8 cellular contexts compared by ENCODE assay signal in genomic region chr6:27178860-27179259, GRCh38.
DNase-seq lines count a peak whose midpoint lies in the region; ATAC-seq and TF ChIP-seq lines count a peak whose summit lies in the region.

No MANE protein-coding gene starts in this region.

- no peak for TF ChIP-seq EP300 in upper lobe of left lung (IDR thresholded peaks at IDR 0.05)

- no peak for DNase-seq in left ventricle myocardium inferior
- DNase-seq in left ventricle myocardium superior: no peak
- DNase-seq in MCF 10A (ENCODE audit: unreplicated experiment): no peak
- DNase-seq in lower lobe of right lung: no peak
- no peak for DNase-seq in upper lobe of left lung
- DNase-seq in stimulated activated CD8-positive, alpha-beta memory T cell treated with anti-CD3 and anti-CD28 coated beads, Interleukin-4, amount 100 ng/mL, for 48 hours: no peak
- DNase-seq in H4 (ENCODE audit: low spot score): no peak
- no peak for DNase-seq in DMS 273 treated with DMSO at 0.1 percent for 48 hours (lab: John Stamatoyannopoulos, UW)

- CTCF ChIA-PET in MCF 10A (lab: Yijun Ruan, JAX): interaction anchor here (1.1 to 2.1 kb wide), 5 partner anchors 9 to 716 kb away, joined by 3 to 7 read pairs (median 6); no protein-coding TSS in a partner anchor

- ATAC-seq in left ventricle myocardium superior: no peak
- ATAC-seq in lower lobe of right lung: no peak
- ATAC-seq in upper lobe of left lung (ENCODE audit: low FRiP score in 2 of 2): no peak

- H3K36me3 ChIP-seq in left ventricle myocardium inferior (no peaks in the 10 kb centered on the region), lower lobe of right lung (no peaks in the 10 kb centered on the region), upper lobe of left lung (no peaks in the 10 kb centered on the region)

- no peak for TF ChIP-seq CTCF in left ventricle myocardium inferior (IDR thresholded peaks at IDR 0.05; ENCODE audit: borderline replicate concordance)
- TF ChIP-seq CTCF in MCF 10A (IDR thresholded peaks at IDR 0.05; ENCODE audit: unreplicated experiment): no peak
- no peak for TF ChIP-seq CTCF in lower lobe of right lung (IDR thresholded peaks at IDR 0.05)
- no peak for TF ChIP-seq CTCF in upper lobe of left lung (IDR thresholded peaks at IDR 0.05)

- WGBS in upper lobe of left lung, 2 donors: 35 to 52% methylated on average over 15 of the region's 15 CpGs

- H3K4me1 ChIP-seq in left ventricle myocardium inferior (peaks cover 23% of the 10 kb centered on the region), lower lobe of right lung (no peaks in the 10 kb centered on the region), upper lobe of left lung (peaks cover 0 to 14% (median 8%) of the 10 kb centered on the region in 4 donors)

- POLR2A ChIA-PET in MCF 10A (lab: Yijun Ruan, JAX): interaction anchor here (0.6 to 3.4 kb wide), 12 partner anchors 9 to 727 kb away, joined by 3 to 50 read pairs (median 14); a partner anchor contains a TSS

- H3K9me3 Mint-ChIP-seq in MCF 10A (ENCODE audit: unreplicated experiment): no peaks in the 10 kb centered on the region

- intact Hi-C loops in left ventricle myocardium inferior (cut with micrococcal nuclease) (loop anchor here (10.0 kb wide), 1 partner anchor 336 kb away; no protein-coding TSS in a partner anchor), left ventricle myocardium superior (cut with micrococcal nuclease) (no loop called here), MCF 10A (cut with micrococcal nuclease) (loop anchor here (5.0 kb wide), 2 partner anchors 118 to 368 kb away; no protein-coding TSS in a partner anchor), lower lobe of right lung (cut with DNase I) (no loop called here)

- peak overlapping the region; percentile 92 for H3K27ac Mint-ChIP-seq in MCF 10A (ENCODE audit: low read depth, unreplicated experiment)

- H3K27ac ChIP-seq in left ventricle myocardium inferior (replicated peaks) (no peak overlapping the region), lower lobe of right lung (no peak overlapping the region), upper lobe of left lung (no peak overlapping the region)

- H3K9me3 ChIP-seq in left ventricle myocardium inferior (replicated peaks): no peaks in the 10 kb centered on the region
- H3K9me3 ChIP-seq in lower lobe of right lung: no peaks in the 10 kb centered on the region
- H3K9me3 ChIP-seq in upper lobe of left lung: no peaks in the 10 kb centered on the region

- H3K27me3 ChIP-seq in left ventricle myocardium inferior (ENCODE audit: low read depth) (peaks cover 50% of the 10 kb centered on the region), lower lobe of right lung (ENCODE audit: low read depth) (no peaks in the 10 kb centered on the region), upper lobe of left lung (no peaks in the 10 kb centered on the region)

- H3K36me3 Mint-ChIP-seq in MCF 10A (ENCODE audit: insufficient read depth, unreplicated experiment): peaks cover 18% of the 10 kb centered on the region

- TF ChIP-seq POLR2A in upper lobe of left lung (IDR thresholded peaks at IDR 0.05): no peak

- peak overlapping the region; percentile 79 for H3K4me3 ChIP-seq in left ventricle myocardium inferior
- peak overlapping the region; percentile 73 for H3K4me3 ChIP-seq in lower lobe of right lung
- H3K4me3 ChIP-seq in upper lobe of left lung: peak overlapping the region in 3 of 4 donors; percentile 70 to 94 (median 91)

- peak overlapping the region; percentile 87 for H3K4me3 Mint-ChIP-seq in MCF 10A (ENCODE audit: unreplicated experiment)

- H3K4me1 Mint-ChIP-seq in MCF 10A (ENCODE audit: insufficient read depth, unreplicated experiment): no peaks in the 10 kb centered on the region

- no peaks in the 10 kb centered on the region for H3K27me3 Mint-ChIP-seq in MCF 10A (ENCODE audit: insufficient read depth, unreplicated experiment)

- BruUV-seq in MCF 10A (replicated peaks; lab: Mats Ljungman, UMichigan): no TSS peak

Comparison
In these comparisons a context has a peak if more than half of its experiments do, and no peak if none do; other contexts are left out.
1. intact Hi-C loops: an anchor here in left ventricle myocardium inferior (10.0 kb wide) and MCF 10A (5.0 kb wide); none called in left ventricle myocardium superior and lower lobe of right lung.